In genomic region chr5:140857987-140858240, GRCh38 we compare ENCODE assay signal across 1 cellular context.
TF ChIP-seq lines count a peak whose summit lies in the region.

No MANE protein-coding gene starts in this region.

TF ChIP-seq in liver, 16 proteins besides CTCF, POLR2A, EP300 and RAD21 (continued from another document):
- TF ChIP-seq REST (IDR thresholded peaks at IDR 0.05) (no peak), EGR1 (IDR thresholded peaks at IDR 0.05; ENCODE audit: low read depth in 2 of 2) (no peak), NR2F2 (IDR thresholded peaks at IDR 0.05) (no peak), MAX (IDR thresholded peaks at IDR 0.05) (no peak), HNF4A (conservative IDR thresholded peaks at IDR 0.05) (no peak), SP1 (IDR thresholded peaks at IDR 0.05) (no peak), TAF1 (conservative IDR thresholded peaks at IDR 0.05) (no peak), FOXA2 (IDR thresholded peaks at IDR 0.05) (no peak)
- TF ChIP-seq, protein P1, sequence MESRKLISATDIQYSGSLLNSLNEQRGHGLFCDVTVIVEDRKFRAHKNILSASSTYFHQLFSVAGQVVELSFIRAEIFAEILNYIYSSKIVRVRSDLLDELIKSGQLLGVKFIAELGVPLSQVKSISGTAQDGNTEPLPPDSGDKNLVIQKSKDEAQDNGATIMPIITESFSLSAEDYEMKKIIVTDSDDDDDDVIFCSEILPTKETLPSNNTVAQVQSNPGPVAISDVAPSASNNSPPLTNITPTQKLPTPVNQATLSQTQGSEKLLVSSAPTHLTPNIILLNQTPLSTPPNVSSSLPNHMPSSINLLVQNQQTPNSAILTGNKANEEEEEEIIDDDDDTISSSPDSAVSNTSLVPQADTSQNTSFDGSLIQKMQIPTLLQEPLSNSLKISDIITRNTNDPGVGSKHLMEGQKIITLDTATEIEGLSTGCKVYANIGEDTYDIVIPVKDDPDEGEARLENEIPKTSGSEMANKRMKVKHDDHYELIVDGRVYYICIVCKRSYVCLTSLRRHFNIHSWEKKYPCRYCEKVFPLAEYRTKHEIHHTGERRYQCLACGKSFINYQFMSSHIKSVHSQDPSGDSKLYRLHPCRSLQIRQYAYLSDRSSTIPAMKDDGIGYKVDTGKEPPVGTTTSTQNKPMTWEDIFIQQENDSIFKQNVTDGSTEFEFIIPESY (IDR thresholded peaks at IDR 0.05) = no peak
TF ChIP-seq in liver: peak in this region for 0.
